ENCODE assay signal across 8 cellular contexts in genomic region chr4:144787365-144788263, GRCh38.
DNase-seq lines count a peak whose midpoint lies in the region; ATAC-seq, FAIRE-seq and TF ChIP-seq lines count a peak whose summit lies in the region.

No MANE protein-coding gene starts in this region.

- H3K4me1 Mint-ChIP-seq in Calu3 (ENCODE audit: low read depth, unreplicated experiment), result no peaks in the 10 kb centered on the region
- no peaks in the 10 kb centered on the region for H3K4me1 Mint-ChIP-seq in activated T-helper 1 cell treated with anti-CD3 and anti-CD28 coated beads, Interleukin-12 subunit alpha, Interleukin-12 subunit beta, Interleukin-2, Interleukin-4 antibody, amounts not matched to agents 30 ng/mL and 10 ng/mL and 1 ng/mL, durations not matched to agents 14 hours and 24 hours and 36 hours (ENCODE audit: low read depth)

- 0 out of 4 replicates have a peak, but pooled peaks of 1 of the 2 experiments have one; percentile 40 for TF ChIP-seq EP300 in GM12878 (IDR thresholded peaks at IDR 0.05; ENCODE audit: borderline replicate concordance in 1 of 2, control insufficient read depth in 1 of 2, low read depth in 2 of 2, low read length in 2 of 2)

- H2AFZ ChIP-seq in KMS-11 (ENCODE audit: low read depth) (no peak overlapping the region), GM12878 (ENCODE audit: control insufficient read depth, low read depth, low read length) (no peak overlapping the region)

- H3K27me3 ChIP-seq in KMS-11 (ENCODE audit: insufficient read depth, low read depth) (no peaks in the 10 kb centered on the region), GM12878 (replicated peaks in 1 of 2; ENCODE audit: control insufficient read depth in 2 of 2, insufficient read depth in 2 of 2, low read length in 1 of 2) (no peaks in the 10 kb centered on the region), right lobe of liver (no peaks in the 10 kb centered on the region)

- RAD21 ChIA-PET in GM12878 (lab: Charles Lee; ENCODE audit: unreplicated experiment), result interaction anchor here (1.0 to 2.0 kb wide), 3 partner anchors 115 to 273 kb away, joined by 3 to 9 read pairs (median 7); no protein-coding TSS in a partner anchor

- H3K27ac ChIP-seq in KMS-11 (no peak overlapping the region), GM12878 (ENCODE audit: control insufficient read depth, insufficient read depth) (no peak overlapping the region), right lobe of liver (no peak overlapping the region)

- no peaks in the 10 kb centered on the region for H3K9me3 Mint-ChIP-seq in Calu3 (ENCODE audit: low read depth, unreplicated experiment)
- H3K9me3 Mint-ChIP-seq in activated T-helper 1 cell treated with anti-CD3 and anti-CD28 coated beads, Interleukin-12 subunit alpha, Interleukin-12 subunit beta, Interleukin-2, Interleukin-4 antibody, amounts not matched to agents 30 ng/mL and 10 ng/mL and 1 ng/mL, durations not matched to agents 14 hours and 24 hours and 36 hours, result no peaks in the 10 kb centered on the region

- no peak for TF ChIP-seq POLR2A in GM12878 (IDR thresholded peaks at IDR 0.05; ENCODE audit: low read depth, low read length)
- no peak for TF ChIP-seq POLR2A in right lobe of liver (IDR thresholded peaks at IDR 0.05)
- TF ChIP-seq POLR2A in GM18505 (IDR thresholded peaks at IDR 0.05; ENCODE audit: borderline replicate concordance, extremely low read depth, insufficient read depth, insufficient read length), result no peak

- H4K20me1 ChIP-seq in KMS-11 (ENCODE audit: insufficient read depth), result no peaks in the 10 kb centered on the region
- no peaks in the 10 kb centered on the region for H4K20me1 ChIP-seq in GM12878 (ENCODE audit: control insufficient read depth, insufficient read depth)

- DNase-seq in Calu3 (no peak), GM12878 (ENCODE audit: low read depth, low spot score) (no peak), right lobe of liver (no peak)
- DNase-seq in activated T-helper 1 cell treated with anti-CD3 and anti-CD28 coated beads, Interleukin-12 subunit alpha, Interleukin-12 subunit beta, Interleukin-2, Interleukin-4 antibody, amounts not matched to agents 30 ng/mL and 10 ng/mL and 1 ng/mL, durations not matched to agents 14 hours and 24 hours and 36 hours (ENCODE audit: low spot score), result no peak

- 0% methylated on average over 2 of the region's 2 CpGs for WGBS in GM12878 (ENCODE audit: insufficient coverage, insufficient replicate concordance, low lambda C conversion rate, missing lambda C conversion rate)
- WGBS in right lobe of liver (ENCODE audit: insufficient coverage, low coverage, low lambda C conversion rate, missing lambda C conversion rate), result 54% methylated on average over 2 of the region's 2 CpGs

- H3K4me2 ChIP-seq in KMS-11 (no peak overlapping the region), GM12878 (ENCODE audit: control insufficient read depth, insufficient read depth) (no peak overlapping the region)

- H3K36me3 ChIP-seq in KMS-11 (ENCODE audit: insufficient read depth) (no peaks in the 10 kb centered on the region), GM12878 (ENCODE audit: control insufficient read depth in 2 of 2, insufficient read depth in 2 of 2, low read length in 1 of 2) (no peaks in the 10 kb centered on the region), right lobe of liver (no peaks in the 10 kb centered on the region)

- TF ChIP-seq RAD21 in GM12878 (IDR thresholded peaks at IDR 0.05; ENCODE audit: insufficient read depth, low read depth, low read length), result peak; percentile 66

- CTCF ChIA-PET in Calu3 (lab: Charles Lee), result no interaction called here
- CTCF ChIA-PET in GM12878 (lab: Yijun Ruan, JAX), result interaction anchor here (0.6 to 1.6 kb wide), 4 partner anchors 30 to 273 kb away, joined by 3 to 8 read pairs (median 4); no protein-coding TSS in a partner anchor

- H3K4me1 ChIP-seq in KMS-11 (ENCODE audit: low read depth, poor library complexity, severe bottlenecking) (no peaks in the 10 kb centered on the region), GM12878 (ENCODE audit: control insufficient read depth, insufficient read depth, low read length) (no peaks in the 10 kb centered on the region), right lobe of liver (peaks cover 0 to 8% (median 0%) of the 10 kb centered on the region in 4 donors)

- ATAC-seq in GM19452 (IDR thresholded peaks at IDR 0.05; ENCODE audit: unreplicated experiment) (peak; percentile 65), GM12878 (peak; percentile 89), right lobe of liver (peak; percentile 46 to 63 (median 52)), esophagus mucosa (no peak), GM18505 (IDR thresholded peaks at IDR 0.05; ENCODE audit: unreplicated experiment) (no peak)

- in situ Hi-C loops in GM12878 (cut with MboI), result loop anchor here (10.0 kb wide), 1 partner anchor 613 kb away; no protein-coding TSS in a partner anchor

- FAIRE-seq in GM12878 (lab: Jason Lieb, UNC), result peak; percentile 61

- POLR2A ChIA-PET in GM12878 (lab: Charles Lee), result no interaction called here

- no peaks in the 10 kb centered on the region for H3K36me3 Mint-ChIP-seq in Calu3 (ENCODE audit: insufficient read depth, unreplicated experiment)
- H3K36me3 Mint-ChIP-seq in activated T-helper 1 cell treated with anti-CD3 and anti-CD28 coated beads, Interleukin-12 subunit alpha, Interleukin-12 subunit beta, Interleukin-2, Interleukin-4 antibody, amounts not matched to agents 30 ng/mL and 10 ng/mL and 1 ng/mL, durations not matched to agents 14 hours and 24 hours and 36 hours (ENCODE audit: low read depth), result no peaks in the 10 kb centered on the region

- SMC1A ChIA-PET in GM12878 (lab: Charles Lee; ENCODE audit: uncharacterized antibody, unreplicated experiment), result interaction anchor here (0.9 to 1.4 kb wide), 4 partner anchors 74 to 279 kb away, joined by 3 to 5 read pairs (median 4); no protein-coding TSS in a partner anchor

- no peak overlapping the region for H3K4me3 Mint-ChIP-seq in Calu3 (ENCODE audit: low read depth, unreplicated experiment)
- H3K4me3 Mint-ChIP-seq in activated T-helper 1 cell treated with anti-CD3 and anti-CD28 coated beads, Interleukin-12 subunit alpha, Interleukin-12 subunit beta, Interleukin-2, Interleukin-4 antibody, amounts not matched to agents 30 ng/mL and 10 ng/mL and 1 ng/mL, durations not matched to agents 14 hours and 24 hours and 36 hours, result no peak overlapping the region

- H3K27me3 Mint-ChIP-seq in Calu3 (ENCODE audit: unreplicated experiment), result no peaks in the 10 kb centered on the region
- no peaks in the 10 kb centered on the region for H3K27me3 Mint-ChIP-seq in activated T-helper 1 cell treated with anti-CD3 and anti-CD28 coated beads, Interleukin-12 subunit alpha, Interleukin-12 subunit beta, Interleukin-2, Interleukin-4 antibody, amounts not matched to agents 30 ng/mL and 10 ng/mL and 1 ng/mL, durations not matched to agents 14 hours and 24 hours and 36 hours (ENCODE audit: insufficient read depth)

- H3K9ac ChIP-seq in KMS-11 (no peak overlapping the region), GM12878 (ENCODE audit: control insufficient read depth, insufficient read depth, low read length) (no peak overlapping the region)

- H3K27ac Mint-ChIP-seq in Calu3 (ENCODE audit: unreplicated experiment), result peak overlapping the region; percentile 36
- H3K27ac Mint-ChIP-seq in activated T-helper 1 cell treated with anti-CD3 and anti-CD28 coated beads, Interleukin-12 subunit alpha, Interleukin-12 subunit beta, Interleukin-2, Interleukin-4 antibody, amounts not matched to agents 30 ng/mL and 10 ng/mL and 1 ng/mL, durations not matched to agents 14 hours and 24 hours and 36 hours, result no peak overlapping the region

- intact Hi-C loops in Calu3 (cut with micrococcal nuclease; ENCODE audit: unreplicated experiment), result loop anchor here (10.0 kb wide), 2 partner anchors 277 to 613 kb away; no protein-coding TSS in a partner anchor
- intact Hi-C loops in GM12878 (cut with micrococcal nuclease; ENCODE audit: unreplicated experiment), result loop anchor here (1.0 to 5.0 kb wide), 4 partner anchors 140 to 613 kb away; partner anchors contain the start of gene HHIP
- intact Hi-C loops in right lobe of liver (cut with DNase I), result no loop called here
- intact Hi-C loops in activated T-helper 1 cell treated with anti-CD3 and anti-CD28 coated beads, Interleukin-12 subunit alpha, Interleukin-12 subunit beta, Interleukin-2, Interleukin-4 antibody, amounts not matched to agents 30 ng/mL and 10 ng/mL and 1 ng/mL, durations not matched to agents 14 hours and 24 hours and 36 hours (cut with micrococcal nuclease), result loop anchor here (1.0 to 2.0 kb wide), 2 partner anchors 273 to 613 kb away; no protein-coding TSS in a partner anchor

- H3K79me2 ChIP-seq in KMS-11 (ENCODE audit: insufficient read depth, low read depth) (no peaks in the 10 kb centered on the region), GM12878 (ENCODE audit: control insufficient read depth, insufficient read depth, low read length) (no peaks in the 10 kb centered on the region)

- H3K9me3 ChIP-seq in GM12878 (replicated peaks; ENCODE audit: control insufficient read depth, insufficient read depth, low read length), result no peaks in the 10 kb centered on the region; the same call in 1 of the 3 replicates
- no peaks in the 10 kb centered on the region for H3K9me3 ChIP-seq in right lobe of liver

- TF ChIP-seq CTCF in Calu3 (IDR thresholded peaks at IDR 0.05; ENCODE audit: unreplicated experiment), result no peak
- peak; percentile 77 for TF ChIP-seq CTCF in KMS-11 (conservative IDR thresholded peaks at IDR 0.05; ENCODE audit: low read depth, low read length)
- TF ChIP-seq CTCF in GM12878 (IDR thresholded peaks at IDR 0.05 in 2 of 3, conservative IDR thresholded peaks at IDR 0.05 in 1 of 3; ENCODE audit: control insufficient read depth in 2 of 3, extremely low read depth in 1 of 3, insufficient read depth in 1 of 3, low read depth in 3 of 3, low read length in 3 of 3), result peak; percentile 42 to 57 (median 49); a peak in 5 of 6 replicates
- TF ChIP-seq CTCF in right lobe of liver (IDR thresholded peaks at IDR 0.05), result peak; percentile 55 to 72 (median 60)

- H3K4me3 ChIP-seq in KMS-11 (IDR thresholded peaks at IDR 0.05; ENCODE audit: insufficient read depth, low read depth, low read length) (no peak overlapping the region), GM12878 (no peak overlapping the region), right lobe of liver (no peak overlapping the region)

- BruUV-seq in Calu3 (replicated peaks; lab: Mats Ljungman, UMichigan), result no TSS peak
- no TSS peak for BruUV-seq in GM12878 (replicated peaks; lab: Mats Ljungman, UMichigan)

TF ChIP-seq in GM12878, 131 proteins besides CTCF, POLR2A, EP300 and RAD21 (continues in another document):
- TF ChIP-seq, protein P1, sequence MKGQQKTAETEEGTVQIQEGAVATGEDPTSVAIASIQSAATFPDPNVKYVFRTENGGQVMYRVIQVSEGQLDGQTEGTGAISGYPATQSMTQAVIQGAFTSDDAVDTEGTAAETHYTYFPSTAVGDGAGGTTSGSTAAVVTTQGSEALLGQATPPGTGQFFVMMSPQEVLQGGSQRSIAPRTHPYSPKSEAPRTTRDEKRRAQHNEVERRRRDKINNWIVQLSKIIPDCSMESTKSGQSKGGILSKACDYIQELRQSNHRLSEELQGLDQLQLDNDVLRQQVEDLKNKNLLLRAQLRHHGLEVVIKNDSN (IDR thresholded peaks at IDR 0.05; ENCODE audit: borderline replicate concordance, extremely low read length, insufficient read depth, low read depth, low read length), result no peak
- 0 out of 2 replicates have a peak, but pooled peaks have one; percentile 20 for TF ChIP-seq BACH1 (IDR thresholded peaks at IDR 0.05; ENCODE audit: borderline replicate concordance)
- TF ChIP-seq TCF3 (IDR thresholded peaks at IDR 0.05; ENCODE audit: borderline replicate concordance, insufficient read depth, low read depth, low read length), result no peak

Comparison
In these comparisons a context has a peak if more than half of its experiments do, and no peak if none do; other contexts are left out.
1. ATAC-seq: peak in GM19452 (single experiment), GM12878 (single experiment) and right lobe of liver (4 of 4); none in esophagus mucosa (single experiment) and GM18505 (single experiment).
2. intact Hi-C loops: an anchor here in Calu3 (10.0 kb wide), GM12878 (1.0 to 5.0 kb wide) and activated T-helper 1 cell treated with anti-CD3 and anti-CD28 coated beads, Interleukin-12 subunit alpha, Interleukin-12 subunit beta, Interleukin-2, Interleukin-4 antibody, amounts not matched to agents 30 ng/mL and 10 ng/mL and 1 ng/mL, durations not matched to agents 14 hours and 24 hours and 36 hours (1.0 to 2.0 kb wide); none called in right lobe of liver.